ENCODE assay signal across 9 cellular contexts in the genomic region with DNA sequence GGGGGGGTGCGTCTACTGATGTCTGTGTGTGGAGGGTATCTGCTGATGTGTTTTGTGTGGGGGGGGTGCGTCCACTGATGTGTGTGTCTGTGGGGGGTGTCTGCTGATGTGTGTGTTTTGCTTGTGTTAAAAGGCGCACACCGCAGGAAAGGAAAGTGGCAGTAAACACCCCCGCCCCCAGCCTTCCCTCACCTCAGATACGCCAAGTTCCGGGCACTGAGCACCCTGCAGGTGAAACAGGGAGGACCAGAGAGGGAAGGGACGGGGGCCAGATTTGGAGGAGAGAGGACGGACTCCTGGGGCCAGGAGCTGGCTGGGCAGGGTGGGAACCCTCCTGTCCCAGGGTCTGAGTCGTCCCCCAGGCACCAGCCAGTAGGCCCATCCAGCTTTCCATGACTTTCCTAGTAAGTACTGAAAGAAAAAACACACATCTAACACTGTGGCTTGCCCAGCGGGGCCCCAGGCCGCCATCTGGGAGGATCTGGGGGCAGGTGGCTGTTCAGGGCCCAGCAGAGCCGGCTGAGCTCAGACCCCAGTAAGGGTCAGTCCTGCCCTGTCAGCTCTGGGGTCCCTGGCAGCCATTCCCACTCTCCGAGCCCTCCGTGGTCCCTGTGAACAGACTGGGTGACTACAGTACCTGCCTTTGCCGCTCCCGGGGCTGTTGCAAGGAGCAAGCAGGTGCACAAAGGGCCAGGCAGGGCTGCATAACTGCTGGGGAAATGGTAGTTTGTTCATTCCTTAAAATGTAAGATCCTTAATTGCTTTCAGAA.
A peak's percentile ranks its signal among the peaks of the same experiment; 100 is the strongest.
DNase-seq lines count a peak whose midpoint lies in the region; ATAC-seq, FAIRE-seq and TF ChIP-seq lines count a peak whose summit lies in the region.
"Had no signal": no experiment of that assay in that cellular context is flagged by ENCODE, and none has a peak within 500 bp of the region (broad histone marks: within the 10 kb centered on the region; RNA-seq: fewer than 3 reads in every experiment).

No MANE protein-coding gene starts in this region.

- H3K79me2 ChIP-seq in DND-41 (ENCODE audit: insufficient read depth, low read length): no peaks in the 10 kb centered on the region
- H3K79me2 ChIP-seq in trophoblast cell (ENCODE audit: control insufficient read depth, insufficient read depth, low read length, poor library complexity): no peaks in the 10 kb centered on the region

- H2BK5ac ChIP-seq in trophoblast cell (ENCODE audit: low read depth, low read length, poor library complexity): no peak overlapping the region

- H3K14ac ChIP-seq in trophoblast cell (ENCODE audit: low read length): no peak overlapping the region

- peak overlapping the region; percentile 94 for H3K27ac Mint-ChIP-seq in activated T-cell treated with anti-CD3 and anti-CD28 coated beads, Interleukin-2, amount 50 U/mL, for 72 hours
- H3K27ac Mint-ChIP-seq: dendritic cell treated with granulocyte-macrophage colony-stimulating factor and Interleukin-4, amounts not matched to agents 40 ng/mL and 50 ng/mL, for 4 days had no signal

- H3K79me1 ChIP-seq in trophoblast cell (ENCODE audit: low read length): no peaks in the 10 kb centered on the region

- no peak overlapping the region for H2AK5ac ChIP-seq in trophoblast cell (ENCODE audit: low read length)

- peak overlapping the region; percentile 81 to 86 for H3K4me3 Mint-ChIP-seq in activated T-cell treated with anti-CD3 and anti-CD28 coated beads, Interleukin-2, amount 50 U/mL, for 72 hours
- H3K4me3 Mint-ChIP-seq: dendritic cell treated with granulocyte-macrophage colony-stimulating factor and Interleukin-4, amounts not matched to agents 40 ng/mL and 50 ng/mL, for 4 days had no signal

- H3K9me3 ChIP-seq in DND-41 (ENCODE audit: insufficient read depth, low read length, severe bottlenecking) (no peaks in the 10 kb centered on the region), ovary (no peaks in the 10 kb centered on the region), trophoblast cell (ENCODE audit: insufficient read depth, low read depth, low read length) (no peaks in the 10 kb centered on the region)

- no peak overlapping the region for H3K23ac ChIP-seq in trophoblast cell (ENCODE audit: low read length)

- H3K4me1 ChIP-seq in DND-41 (ENCODE audit: insufficient read depth, low read length) (peaks cover 36% of the 10 kb centered on the region), ovary (ENCODE audit: insufficient read depth) (peaks cover 6% of the 10 kb centered on the region), trophoblast cell (ENCODE audit: control insufficient read depth in 1 of 2, insufficient read depth in 2 of 2, low read length in 2 of 2) (no peaks in the 10 kb centered on the region)

- no peak overlapping the region for H2BK120ac ChIP-seq in trophoblast cell (ENCODE audit: insufficient read depth, low read length, poor library complexity)

- H3K9me3 Mint-ChIP-seq in activated T-cell treated with anti-CD3 and anti-CD28 coated beads, Interleukin-2, amount 50 U/mL, for 72 hours: no peaks in the 10 kb centered on the region
- H3K9me3 Mint-ChIP-seq: dendritic cell treated with granulocyte-macrophage colony-stimulating factor and Interleukin-4, amounts not matched to agents 40 ng/mL and 50 ng/mL, for 4 days had no signal

- no peak for TF ChIP-seq POLR2A in ovary (IDR thresholded peaks at IDR 0.05)

- H3K4me2 ChIP-seq in DND-41 (ENCODE audit: insufficient read depth, low read length): peak overlapping the region; percentile 47
- no peak overlapping the region for H3K4me2 ChIP-seq in trophoblast cell (ENCODE audit: low read length)

- peak overlapping the region in 1 of 2 experiments; percentile 22; a peak in 2 of 4 replicates for H3K4me3 ChIP-seq in DND-41 (ENCODE audit: low read depth in 1 of 2, low read length in 2 of 2)
- no peak overlapping the region for H3K4me3 ChIP-seq in ovary
- H3K4me3 ChIP-seq in trophoblast cell (ENCODE audit: low read depth, low read length): no peak overlapping the region

- TF ChIP-seq CTCF in DND-41 (IDR thresholded peaks at IDR 0.05; ENCODE audit: borderline replicate concordance, extremely low read depth, low read length, poor library complexity, severe bottlenecking) (no peak), ovary (IDR thresholded peaks at IDR 0.05) (no peak)

- no peaks in the 10 kb centered on the region for H3K27me3 Mint-ChIP-seq in activated T-cell treated with anti-CD3 and anti-CD28 coated beads, Interleukin-2, amount 50 U/mL, for 72 hours (ENCODE audit: low read depth)

- peaks cover 92% of the 10 kb centered on the region for H3K4me1 Mint-ChIP-seq in activated T-cell treated with anti-CD3 and anti-CD28 coated beads, Interleukin-2, amount 50 U/mL, for 72 hours (ENCODE audit: low read depth)

- H3K36me3 ChIP-seq in DND-41 (ENCODE audit: insufficient read depth, low read length) (no peaks in the 10 kb centered on the region), ovary (no peaks in the 10 kb centered on the region), trophoblast cell (ENCODE audit: control insufficient read depth in 1 of 2, insufficient read depth in 2 of 2, low read length in 2 of 2) (no peaks in the 10 kb centered on the region)

- no peak overlapping the region for H4K8ac ChIP-seq in trophoblast cell (ENCODE audit: low read depth, low read length)

- 92 to 97% (median 93%) methylated on average over 16 to 17 of the region's 17 CpGs for WGBS in ovary, 3 donors
- no CpG with 5 or more reads among the region's 17 CpGs for WGBS in trophoblast cell (ENCODE audit: extremely low coverage, insufficient coverage, insufficient read length)

- intact Hi-C loops in ovary (cut with DNase I): no loop called here

- 0 out of 2 replicates have a peak overlapping the region, but pooled peaks have one; percentile 5 for H2AFZ ChIP-seq in DND-41 (ENCODE audit: low read depth, low read length)
- H2AFZ ChIP-seq in trophoblast cell (ENCODE audit: insufficient read depth, low read length, poor library complexity): no peak overlapping the region

- no peak overlapping the region for H4K91ac ChIP-seq in trophoblast cell (ENCODE audit: low read depth, low read length)

- no peak overlapping the region for H4K12ac ChIP-seq in trophoblast cell (ENCODE audit: low read depth, low read length)

- peak overlapping the region; percentile 48 for H3K9ac ChIP-seq in DND-41 (ENCODE audit: low read depth, low read length)
- H3K9ac ChIP-seq in trophoblast cell (ENCODE audit: low read length): no peak overlapping the region

- no peak overlapping the region for H2BK12ac ChIP-seq in trophoblast cell (ENCODE audit: low read length)

- H3K27ac ChIP-seq in DND-41 (ENCODE audit: low read length): peak overlapping the region; percentile 89
- H3K27ac ChIP-seq in ovary: no peak overlapping the region
- no peak overlapping the region for H3K27ac ChIP-seq in trophoblast cell (ENCODE audit: low read depth, low read length)

- H3K4ac ChIP-seq in trophoblast cell (ENCODE audit: low read depth, low read length): no peak overlapping the region

- ATAC-seq in DND-41 (ENCODE audit: insufficient read depth, low read depth) (peak; percentile 23; the same call in 2 of the 3 replicates), HG03432 (IDR thresholded peaks at IDR 0.05; ENCODE audit: unreplicated experiment) (peak; percentile 13)
- peak; percentile 1 to 25 for ATAC-seq in activated T-cell treated with anti-CD3 and anti-CD28 coated beads, Interleukin-2, amount 50 U/mL, for 72 hours (replicated peaks in 1 of 2)

- no peak overlapping the region for H3K18ac ChIP-seq in trophoblast cell (ENCODE audit: low read length)

- DNase-seq in DND-41 (no peak), ovary (peak in 4 of 5 donors; percentile 7 to 29 (median 15)), trophoblast cell (no peak), NCI-H1930 (lab: John Stamatoyannopoulos, UW) (no peak), cerebellum (ENCODE audit: low spot score) (no peak), RCC 7860 (ENCODE audit: low spot score) (no peak)
- peak; percentile 75 to 87 for DNase-seq in activated T-cell treated with anti-CD3 and anti-CD28 coated beads, Interleukin-2, amount 50 U/mL, for 72 hours

- H4K20me1 ChIP-seq in DND-41 (ENCODE audit: insufficient read depth, low read length): no peaks in the 10 kb centered on the region

- TF ChIP-seq EP300 in ovary (IDR thresholded peaks at IDR 0.05): no peak

- H3K27me3 ChIP-seq in DND-41 (ENCODE audit: insufficient read depth, low read length, poor library complexity): no peaks in the 10 kb centered on the region
- no peaks in the 10 kb centered on the region for H3K27me3 ChIP-seq in ovary
- H3K27me3 ChIP-seq in trophoblast cell (ENCODE audit: insufficient read depth, low read length): no peaks in the 10 kb centered on the region

- H3K36me3 Mint-ChIP-seq in activated T-cell treated with anti-CD3 and anti-CD28 coated beads, Interleukin-2, amount 50 U/mL, for 72 hours (ENCODE audit: insufficient read depth in 2 of 2): peaks cover 2 to 11% of the 10 kb centered on the region in 2 donors

- no peak for FAIRE-seq in RCC 7860 (lab: Jason Lieb, UNC)

Comparison
In these comparisons a context has a peak if more than half of its experiments do, and no peak if none do; other contexts are left out.
1. DNase-seq: peak in activated T-cell treated with anti-CD3 and anti-CD28 coated beads, Interleukin-2, amount 50 U/mL, for 72 hours (2 of 2) and ovary (4 of 5); none in DND-41 (single experiment), trophoblast cell (0 of 2), NCI-H1930 (0 of 2), cerebellum (single experiment) and RCC 7860 (single experiment).
2. Peak in every context shown above with its lines, with median percentiles within 50 percentile points of each other: ATAC-seq.